Comparison of ENCODE assay signal across 1 cellular context in genomic region chr3:192816274-192816853, GRCh38.
TF ChIP-seq lines count a peak whose summit lies in the region.

No MANE protein-coding gene starts in this region.

TF ChIP-seq in HEK293, 187 proteins besides CTCF, POLR2A, EP300 and RAD21 (continued from another document):
- TF ChIP-seq, protein P1, sequence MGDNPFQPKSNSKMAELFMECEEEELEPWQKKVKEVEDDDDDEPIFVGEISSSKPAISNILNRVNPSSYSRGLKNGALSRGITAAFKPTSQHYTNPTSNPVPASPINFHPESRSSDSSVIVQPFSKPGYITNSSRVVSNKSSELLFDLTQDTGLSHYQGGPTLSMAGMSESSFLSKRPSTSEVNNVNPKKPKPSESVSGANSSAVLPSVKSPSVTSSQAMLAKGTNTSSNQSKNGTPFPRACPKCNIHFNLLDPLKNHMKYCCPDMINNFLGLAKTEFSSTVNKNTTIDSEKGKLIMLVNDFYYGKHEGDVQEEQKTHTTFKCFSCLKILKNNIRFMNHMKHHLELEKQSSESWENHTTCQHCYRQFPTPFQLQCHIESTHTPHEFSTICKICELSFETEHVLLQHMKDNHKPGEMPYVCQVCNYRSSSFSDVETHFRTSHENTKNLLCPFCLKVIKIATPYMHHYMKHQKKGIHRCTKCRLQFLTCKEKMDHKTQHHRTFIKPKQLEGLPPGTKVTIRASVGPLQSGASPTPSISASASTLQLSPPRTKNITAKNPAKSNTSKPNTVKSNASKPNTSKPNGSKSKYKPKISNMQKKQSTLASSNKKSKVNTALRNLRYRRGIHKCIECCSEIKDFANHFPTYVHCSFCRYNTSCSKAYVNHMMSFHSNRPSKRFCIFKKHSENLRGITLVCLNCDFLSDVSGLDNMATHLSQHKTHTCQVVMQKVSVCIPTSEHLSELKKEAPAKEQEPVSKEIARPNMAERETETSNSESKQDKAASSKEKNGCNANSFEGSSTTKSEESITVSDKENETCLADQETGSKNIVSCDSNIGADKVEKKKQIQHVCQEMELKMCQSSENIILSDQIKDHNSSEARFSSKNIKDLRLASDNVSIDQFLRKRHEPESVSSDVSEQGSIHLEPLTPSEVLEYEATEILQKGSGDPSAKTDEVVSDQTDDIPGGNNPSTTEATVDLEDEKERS (tag by site-specific recombination; IDR thresholded peaks at IDR 0.05) = no peak
- TF ChIP-seq ZFHX2 (tag by site-specific recombination; conservative IDR thresholded peaks at IDR 0.05) (no peak), ZNF76 (tag by site-specific recombination; IDR thresholded peaks at IDR 0.05; ENCODE audit: borderline replicate concordance, low read depth) (no peak), ZNF2 (tag by site-specific recombination; IDR thresholded peaks at IDR 0.05) (no peak), ZNF514 (tag by site-specific recombination; IDR thresholded peaks at IDR 0.05) (no peak), ZNF701 (tag by site-specific recombination; IDR thresholded peaks at IDR 0.05) (no peak), GLIS1 (tag by site-specific recombination; IDR thresholded peaks at IDR 0.05) (no peak), ZNF654 (tag by site-specific recombination; IDR thresholded peaks at IDR 0.05; ENCODE audit: low read depth) (peak; percentile 69), ZSCAN16 (tag by site-specific recombination; IDR thresholded peaks at IDR 0.05) (no peak), ZNF157 (tag by site-specific recombination; IDR thresholded peaks at IDR 0.05) (no peak), SP7 (tag by site-specific recombination; IDR thresholded peaks at IDR 0.05) (0 out of 2 replicates have a peak, but pooled peaks have one; percentile 11), REPIN1 (tag by site-specific recombination; IDR thresholded peaks at IDR 0.05; ENCODE audit: low read depth) (no peak), ZNF112 (tag by site-specific recombination; IDR thresholded peaks at IDR 0.05) (no peak), SALL2 (tag by site-specific recombination; IDR thresholded peaks at IDR 0.05; ENCODE audit: borderline replicate concordance) (no peak), ZEB2 (tag by site-specific recombination; IDR thresholded peaks at IDR 0.05) (peak; percentile 20; the same call in 1 of the 2 replicates)
- TF ChIP-seq, protein P2, sequence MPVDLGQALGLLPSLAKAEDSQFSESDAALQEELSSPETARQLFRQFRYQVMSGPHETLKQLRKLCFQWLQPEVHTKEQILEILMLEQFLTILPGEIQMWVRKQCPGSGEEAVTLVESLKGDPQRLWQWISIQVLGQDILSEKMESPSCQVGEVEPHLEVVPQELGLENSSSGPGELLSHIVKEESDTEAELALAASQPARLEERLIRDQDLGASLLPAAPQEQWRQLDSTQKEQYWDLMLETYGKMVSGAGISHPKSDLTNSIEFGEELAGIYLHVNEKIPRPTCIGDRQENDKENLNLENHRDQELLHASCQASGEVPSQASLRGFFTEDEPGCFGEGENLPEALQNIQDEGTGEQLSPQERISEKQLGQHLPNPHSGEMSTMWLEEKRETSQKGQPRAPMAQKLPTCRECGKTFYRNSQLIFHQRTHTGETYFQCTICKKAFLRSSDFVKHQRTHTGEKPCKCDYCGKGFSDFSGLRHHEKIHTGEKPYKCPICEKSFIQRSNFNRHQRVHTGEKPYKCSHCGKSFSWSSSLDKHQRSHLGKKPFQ (tag by site-specific recombination; IDR thresholded peaks at IDR 0.05) = no peak
- TF ChIP-seq, protein P3, sequence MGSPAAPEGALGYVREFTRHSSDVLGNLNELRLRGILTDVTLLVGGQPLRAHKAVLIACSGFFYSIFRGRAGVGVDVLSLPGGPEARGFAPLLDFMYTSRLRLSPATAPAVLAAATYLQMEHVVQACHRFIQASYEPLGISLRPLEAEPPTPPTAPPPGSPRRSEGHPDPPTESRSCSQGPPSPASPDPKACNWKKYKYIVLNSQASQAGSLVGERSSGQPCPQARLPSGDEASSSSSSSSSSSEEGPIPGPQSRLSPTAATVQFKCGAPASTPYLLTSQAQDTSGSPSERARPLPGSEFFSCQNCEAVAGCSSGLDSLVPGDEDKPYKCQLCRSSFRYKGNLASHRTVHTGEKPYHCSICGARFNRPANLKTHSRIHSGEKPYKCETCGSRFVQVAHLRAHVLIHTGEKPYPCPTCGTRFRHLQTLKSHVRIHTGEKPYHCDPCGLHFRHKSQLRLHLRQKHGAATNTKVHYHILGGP (tag by site-specific recombination; IDR thresholded peaks at IDR 0.05) = no peak
